In the genomic region with DNA sequence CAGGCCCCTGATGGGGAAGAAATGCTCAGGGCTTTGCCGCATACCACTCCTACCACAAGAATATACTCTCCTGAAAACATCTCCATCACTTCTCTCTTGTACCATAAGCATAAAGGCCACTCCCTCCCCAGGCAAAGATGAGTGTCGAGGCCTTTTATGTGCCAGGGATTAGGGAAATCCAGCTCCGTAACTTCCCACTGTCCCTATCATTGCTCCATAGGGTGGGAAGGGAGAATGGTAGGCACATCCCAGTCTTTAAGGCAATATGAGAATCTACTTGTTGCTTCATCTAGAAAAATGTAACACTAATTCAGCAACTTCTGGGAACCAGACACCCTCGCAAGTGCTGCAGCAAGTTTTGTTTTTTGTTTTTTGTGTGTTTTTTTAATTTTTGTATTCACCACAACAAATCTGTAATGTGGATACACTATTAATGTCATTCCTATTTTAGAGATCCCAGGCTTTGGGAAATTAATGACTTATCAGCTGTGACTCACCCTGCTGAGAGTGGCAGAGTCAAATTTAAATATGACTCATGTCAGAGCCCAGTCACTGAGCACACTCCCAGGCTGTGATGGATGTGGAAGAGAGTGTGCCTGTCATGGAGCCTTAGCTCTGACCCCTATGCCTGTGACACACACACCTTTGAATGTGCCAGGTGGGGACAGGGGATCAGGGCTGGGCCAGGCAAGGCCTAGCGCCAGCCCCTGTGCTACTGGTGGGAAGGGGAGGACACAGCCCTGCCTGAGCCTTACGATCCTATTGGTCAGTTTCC, we compare ENCODE assay signal across 8 cellular contexts. TPM values are rescaled to one million over a fixed set of nuclear protein-coding genes. Genes with fewer than 3 reads are reported as not detected.
DNase-seq lines count a peak whose midpoint lies in the region; ATAC-seq, FAIRE-seq and TF ChIP-seq lines count a peak whose summit lies in the region.

No MANE protein-coding gene starts in this region.

- H3K27ac Mint-ChIP-seq in astrocyte (ENCODE audit: unreplicated experiment) (peak overlapping the region; percentile 91), endothelial cell (ENCODE audit: unreplicated experiment) (no peak overlapping the region)

- BruUV-seq in HepG2 (replicated peaks; lab: Mats Ljungman, UMichigan) = no TSS peak

- WGBS in HepG2 (ENCODE audit: low lambda C conversion rate) = 92% methylated on average over 5 of the region's 6 CpGs

- no peaks in the 10 kb centered on the region for H3K9me3 Mint-ChIP-seq in astrocyte (ENCODE audit: unreplicated experiment)
- no peaks in the 10 kb centered on the region for H3K9me3 Mint-ChIP-seq in endothelial cell (ENCODE audit: unreplicated experiment)

- H3K9me3 ChIP-seq in astrocyte (ENCODE audit: insufficient read depth, low read depth, low read length) (no peaks in the 10 kb centered on the region), HepG2 (ENCODE audit: low read length) (no peaks in the 10 kb centered on the region)

- H3K36me3 Mint-ChIP-seq in astrocyte (ENCODE audit: low read depth, unreplicated experiment) (no peaks in the 10 kb centered on the region), endothelial cell (ENCODE audit: low read depth, unreplicated experiment) (peaks cover 3% of the 10 kb centered on the region)

- peaks cover 52% of the 10 kb centered on the region for H3K4me1 Mint-ChIP-seq in astrocyte (ENCODE audit: low read depth, unreplicated experiment)
- H3K4me1 Mint-ChIP-seq in endothelial cell (ENCODE audit: unreplicated experiment) = peaks cover 8% of the 10 kb centered on the region

- TF ChIP-seq CTCF in astrocyte (IDR thresholded peaks at IDR 0.05; ENCODE audit: insufficient read depth, low read depth, low read length) (no peak), HepG2 (CRISPR knock-in tag; IDR thresholded peaks at IDR 0.05) (no peak), endothelial cell (IDR thresholded peaks at IDR 0.05; ENCODE audit: unreplicated experiment) (no peak)

- peak overlapping the region; percentile 2 for H3K4me3 ChIP-seq in astrocyte (ENCODE audit: insufficient read depth, low read depth, low read length)
- peak overlapping the region in 1 of 3 experiments; percentile 20; a peak in 1 of 6 replicates for H3K4me3 ChIP-seq in HepG2 (replicated peaks in 1 of 3; ENCODE audit: insufficient read depth in 1 of 3, low read depth in 2 of 3, low read length in 3 of 3)

- H3K4me3 Mint-ChIP-seq in astrocyte (ENCODE audit: unreplicated experiment) = peak overlapping the region; percentile 3
- no peak overlapping the region for H3K4me3 Mint-ChIP-seq in endothelial cell (ENCODE audit: unreplicated experiment)

- H3K36me3 ChIP-seq in astrocyte (ENCODE audit: insufficient read depth, low read length) (no peaks in the 10 kb centered on the region), HepG2 (replicated peaks in 1 of 2; ENCODE audit: control insufficient read depth in 1 of 2, insufficient read depth in 2 of 2, low read length in 2 of 2) (peaks cover 0 to 2% of the 10 kb centered on the region in 2 experiments; a peak in 3 of 5 replicates)

- POLR2A ChIA-PET in HepG2 (lab: Yijun Ruan, JAX) = interaction anchor here (1.5 to 4.4 kb wide), 2 partner anchors 24 to 411 kb away, joined by 3 to 30 read pairs; a partner anchor contains a TSS

- TF ChIP-seq RAD21 in HepG2 (CRISPR knock-in tag; IDR thresholded peaks at IDR 0.05) = no peak

- TF ChIP-seq POLR2A in HepG2 (IDR thresholded peaks at IDR 0.05; ENCODE audit: insufficient read depth in 1 of 2, low read depth in 2 of 2, low read length in 2 of 2) = no peak

- no peaks in the 10 kb centered on the region for H3K27me3 Mint-ChIP-seq in astrocyte (ENCODE audit: low read depth, unreplicated experiment)
- H3K27me3 Mint-ChIP-seq in endothelial cell (ENCODE audit: unreplicated experiment) = no peaks in the 10 kb centered on the region

- H3K79me2 ChIP-seq in astrocyte (ENCODE audit: insufficient read depth, low read length) (peaks cover 82% of the 10 kb centered on the region), HepG2 (ENCODE audit: insufficient read depth, low read length) (peaks cover 45% of the 10 kb centered on the region)

- DNase-seq in A172 (ENCODE audit: low spot score) = peak; percentile 79
- peak; percentile 42 for DNase-seq in HK-2 (ENCODE audit: unreplicated experiment)
- DNase-seq in astrocyte (ENCODE audit: low read depth) = peak; percentile 86
- peak; percentile 72 for DNase-seq in HepG2 (ENCODE audit: low spot score)
- no peak for DNase-seq in SKM-1 treated with dmso at 0.1 percent for 144 hours (lab: John Stamatoyannopoulos, UW; ENCODE audit: unreplicated experiment)
- no peak for DNase-seq in endothelial cell (ENCODE audit: low spot score)

- FAIRE-seq in astrocyte (lab: Jason Lieb, UNC) (peak; percentile 82), HepG2 (lab: Jason Lieb, UNC) (no peak)

- H2AFZ ChIP-seq in astrocyte (ENCODE audit: low read depth, low read length) = no peak overlapping the region
- no peak overlapping the region for H2AFZ ChIP-seq in HepG2 (ENCODE audit: low read length)

- peak overlapping the region; percentile 67 for H3K27ac ChIP-seq in astrocyte (ENCODE audit: low read depth, low read length)
- H3K27ac ChIP-seq in HepG2 (ENCODE audit: extremely low read length, insufficient read depth, low read length) = peak overlapping the region; percentile 74

- H3K4me2 ChIP-seq in astrocyte (ENCODE audit: low read length) (peak overlapping the region; percentile 57), HepG2 (ENCODE audit: low read depth, low read length) (peak overlapping the region; percentile 68)

- H3K4me1 ChIP-seq in astrocyte (ENCODE audit: insufficient read depth, low read length) = peaks cover 53% of the 10 kb centered on the region
- peaks cover 72% of the 10 kb centered on the region for H3K4me1 ChIP-seq in HepG2 (ENCODE audit: insufficient read depth, low read length)

- in situ Hi-C loops in HepG2 (cut with HindIII; ENCODE audit: extremely low pct_ligation_motif_present, low pct_unique_long_range_greater_than_20kb) = no loop called here

- ATAC-seq in GM18867 (IDR thresholded peaks at IDR 0.05; ENCODE audit: unreplicated experiment) (peak; percentile 48), HepG2 (peak; percentile 82), HG02763 (IDR thresholded peaks at IDR 0.05; ENCODE audit: unreplicated experiment) (no peak)

- H3K27me3 ChIP-seq in astrocyte (ENCODE audit: insufficient read depth, low read length) (no peaks in the 10 kb centered on the region), HepG2 (ENCODE audit: control insufficient read depth in 1 of 2, insufficient read depth in 2 of 2, low read length in 2 of 2) (no peaks in the 10 kb centered on the region)

- peak overlapping the region; percentile 30 for H3K9ac ChIP-seq in astrocyte (ENCODE audit: low read length)
- H3K9ac ChIP-seq in HepG2 (ENCODE audit: insufficient read depth, low read depth, low read length) = peak overlapping the region; percentile 20; the same call in 1 of the 2 replicates

- peaks cover 86% of the 10 kb centered on the region for H4K20me1 ChIP-seq in astrocyte (ENCODE audit: insufficient read depth, low read length)
- no peaks in the 10 kb centered on the region; the same call in 1 of the 2 replicates for H4K20me1 ChIP-seq in HepG2 (ENCODE audit: insufficient read depth, low read length)

- TF ChIP-seq EP300 in HepG2 (IDR thresholded peaks at IDR 0.05; ENCODE audit: low read depth in 2 of 2, low read length in 2 of 2) = no peak
- TF ChIP-seq EP300 in HepG2 (CRISPR knock-in tag; IDR thresholded peaks at IDR 0.05; ENCODE audit: borderline replicate concordance) = no peak

- intact Hi-C loops in HepG2 (cut with micrococcal nuclease; ENCODE audit: unreplicated experiment) = loop anchor here (2.0 kb wide), 1 partner anchor 23 kb away; a partner anchor contains a TSS

- CTCF ChIA-PET in HepG2 (lab: Yijun Ruan, JAX; ENCODE audit: low intra/inter-chr PET ratio, low total read pairs) = no interaction called here

RNA-seq across cellular contexts. Expression of a gene that starts 23.4 kb away (rescaled TPM):
- 37.9 and 40.0 TPM in 2 replicates for total RNA-seq in A172 (2014; rRNA removed; shearing (Covaris generic))
- 42.1 and 46.8 TPM in 2 replicates for total RNA-seq in astrocyte
- 21.7 and 24.8 TPM in 2 replicates for total RNA-seq in HepG2 (2016; rRNA removed; fragmentation: Illumina TruSeq; extraction: Trizol)
- total RNA-seq in HepG2 (2016; cell fraction: cytosol; rRNA removed; fragmentation: Illumina TruSeq; extraction: Trizol; ENCODE audit: low read depth) = 2.7 and 3.0 TPM in 2 replicates
- total RNA-seq in HepG2 (2016; cell fraction: insoluble cytoplasmic fraction; rRNA removed; fragmentation: Illumina TruSeq; extraction: Trizol) = 21.2 and 23.9 TPM in 2 replicates
- 10.3 and 10.9 TPM in 2 replicates for total RNA-seq in HepG2 (2016; cell fraction: membrane; rRNA removed; fragmentation: Illumina TruSeq; extraction: Trizol)
- total RNA-seq in HepG2 (2016; cell fraction: nucleus; rRNA removed; fragmentation: Illumina TruSeq; extraction: Trizol) = 24.8 and 25.7 TPM in 2 replicates
- polyA plus RNA-seq in HepG2 (2011; rRNA removed) = 8.3 and 8.5 TPM in 2 replicates
- polyA plus RNA-seq in HepG2 (2011; cell fraction: cytosol; rRNA removed) = 5.7 and 7.5 TPM in 2 replicates
- 3.6 and 4.1 TPM in 2 replicates for polyA plus RNA-seq in HepG2 (2011; cell fraction: nucleus; rRNA removed)
- polyA plus RNA-seq in HepG2 (2012) = 8.2 and 10.6 TPM in 2 replicates
- 2.0 and 2.5 TPM in 2 replicates for polyA plus RNA-seq in HepG2 (2016; cell fraction: cytosol; fragmentation: Illumina TruSeq; extraction: Trizol; ENCODE audit: low read depth)
- polyA plus RNA-seq in HepG2 (2016; cell fraction: insoluble cytoplasmic fraction; fragmentation: Illumina TruSeq; extraction: Trizol; ENCODE audit: low read depth) = 10.6 and 12.0 TPM in 2 replicates
- 4.3 and 5.2 TPM in 2 replicates for polyA plus RNA-seq in HepG2 (2016; cell fraction: membrane; fragmentation: Illumina TruSeq; extraction: Trizol; ENCODE audit: low read depth)
- polyA plus RNA-seq in HepG2 (2016; cell fraction: nucleus; fragmentation: Illumina TruSeq; extraction: Trizol; ENCODE audit: insufficient read depth, low read depth) = 14.9 and 18.1 TPM in 2 replicates
- polyA minus RNA-seq in HepG2 (2011; rRNA and poly(A)+ RNA removed; ENCODE audit: low replicate concordance) = 29.4 and 35.6 TPM in 2 replicates
- polyA minus RNA-seq in HepG2 (2011; cell fraction: cytosol; rRNA and poly(A)+ RNA removed) = 12.7 and 17.0 TPM in 2 replicates
- polyA minus RNA-seq in HepG2 (2011; cell fraction: nucleus; rRNA and poly(A)+ RNA removed) = 22.4 and 25.7 TPM in 2 replicates
- total RNA-seq in endothelial cell (ENCODE audit: unreplicated experiment) = 9.9 TPM

Comparison
In these comparisons a context has a peak if more than half of its experiments do, and no peak if none do; other contexts are left out.
1. DNase-seq: peak in A172 (single experiment), HK-2 (single experiment), astrocyte (single experiment) and HepG2 (single experiment); none in SKM-1 treated with dmso at 0.1 percent for 144 hours (single experiment) and endothelial cell (single experiment).